Comparison of ENCODE assay signal across 8 cellular contexts in the genomic region with DNA sequence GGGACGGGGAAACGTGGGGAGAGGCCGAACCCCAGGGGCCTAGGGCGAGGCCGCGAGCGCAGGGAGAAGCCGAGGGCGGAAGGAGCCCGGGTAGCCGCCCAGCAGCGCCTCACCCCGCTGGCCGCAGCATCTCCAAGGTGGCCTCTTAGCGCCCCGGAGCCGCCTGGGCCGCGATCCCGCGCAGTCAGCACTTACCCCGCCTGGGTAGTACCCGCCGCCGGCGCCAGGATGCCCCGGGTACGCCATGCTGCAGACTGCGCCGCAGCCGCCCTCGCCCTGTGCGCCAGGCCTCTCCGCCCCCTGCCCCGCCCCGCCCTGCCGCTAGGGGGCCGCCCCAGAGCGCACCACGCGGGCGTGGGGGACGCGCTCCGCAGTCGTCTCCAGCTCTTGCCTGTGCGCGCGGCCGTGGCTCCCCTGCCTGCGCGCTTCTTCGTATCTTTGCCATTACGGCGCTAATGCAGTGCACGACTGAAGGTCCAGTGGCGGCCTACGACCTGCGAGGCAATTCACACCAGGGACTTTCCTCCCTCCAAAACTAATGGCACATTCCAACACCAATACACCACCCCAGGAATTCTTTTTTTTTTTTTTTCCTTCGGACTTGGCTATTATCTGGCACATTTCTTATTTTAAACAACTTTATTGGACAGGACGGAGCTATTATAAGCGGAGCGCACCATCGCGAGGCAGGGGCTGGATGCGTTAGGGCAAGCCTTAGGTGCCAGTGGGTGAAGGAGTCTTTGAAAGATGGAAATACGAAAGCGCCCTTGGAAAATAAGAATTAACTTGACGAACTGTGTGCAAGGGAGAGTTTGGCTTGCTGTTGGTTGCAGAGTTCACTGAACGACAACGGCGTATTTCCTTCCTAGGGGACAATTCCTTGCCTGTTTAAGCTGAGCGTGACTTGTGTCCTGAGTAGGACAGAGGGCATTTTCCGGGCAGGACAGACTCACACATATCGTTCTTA. TPM values are rescaled to one million over a fixed set of nuclear protein-coding genes. Genes with fewer than 3 reads are reported as not detected.
DNase-seq lines count a peak whose midpoint lies in the region; ATAC-seq lines count a peak whose summit lies in the region.

A gene with protein sequence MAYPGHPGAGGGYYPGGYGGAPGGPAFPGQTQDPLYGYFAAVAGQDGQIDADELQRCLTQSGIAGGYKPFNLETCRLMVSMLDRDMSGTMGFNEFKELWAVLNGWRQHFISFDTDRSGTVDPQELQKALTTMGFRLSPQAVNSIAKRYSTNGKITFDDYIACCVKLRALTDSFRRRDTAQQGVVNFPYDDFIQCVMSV (minus strand): TSS at position 258 of the 967 bp plus-strand sequence. CDS start 12 bp downstream, at position 246.

- peaks cover 26% of the 10 kb centered on the region for H3K4me1 ChIP-seq in CD8-positive, alpha-beta memory T cell (ENCODE audit: insufficient read depth, low read length)

- H3K9me3 ChIP-seq in CD8-positive, alpha-beta memory T cell (ENCODE audit: low read length) = no peaks in the 10 kb centered on the region

- peaks cover under 1% of the 10 kb centered on the region for H3K36me3 ChIP-seq in CD8-positive, alpha-beta memory T cell (ENCODE audit: insufficient read depth, low read length)

- H3K9me3 Mint-ChIP-seq in CD8-positive, alpha-beta memory T cell = no peaks in the 10 kb centered on the region
- H3K9me3 Mint-ChIP-seq in activated CD8-positive, alpha-beta T cell treated with anti-CD3 and anti-CD28 coated beads, Interleukin-2, amount 10 ng/mL, durations not matched to agents 7 days and 5 days (ENCODE audit: insufficient read depth) = no peaks in the 10 kb centered on the region

- CTCF ChIA-PET in CD8-positive, alpha-beta memory T cell (lab: Charles Lee) = interaction anchor here (1.1 to 1.5 kb wide), 5 partner anchors 9 to 286 kb away, joined by 3 to 4 read pairs (median 4); partner anchors contain the start of gene ADAM22
- CTCF ChIA-PET in activated CD8-positive, alpha-beta T cell treated with anti-CD3 and anti-CD28 coated beads, Interleukin-2, amount 10 ng/mL, durations not matched to agents 7 days and 5 days (lab: Charles Lee) = interaction anchor here (0.7 to 1.8 kb wide), 6 partner anchors 8 to 627 kb away, joined by 3 to 7 read pairs (median 3); no protein-coding TSS in a partner anchor

- H3K4me3 Mint-ChIP-seq in CD8-positive, alpha-beta memory T cell = peak within 1 kb of the TSS; percentile 89 to 98 (median 97)
- peak within 1 kb of the TSS; percentile 92 for H3K4me3 Mint-ChIP-seq in activated CD8-positive, alpha-beta T cell treated with anti-CD3 and anti-CD28 coated beads, Interleukin-2, amount 10 ng/mL, durations not matched to agents 7 days and 5 days

- H3K36me3 Mint-ChIP-seq in CD8-positive, alpha-beta memory T cell = peaks cover 0 to 29% (median 0%) of the 10 kb centered on the region in 3 donors
- H3K36me3 Mint-ChIP-seq in activated CD8-positive, alpha-beta T cell treated with anti-CD3 and anti-CD28 coated beads, Interleukin-2, amount 10 ng/mL, durations not matched to agents 7 days and 5 days (ENCODE audit: low read depth) = peaks cover 20% of the 10 kb centered on the region

- peak; percentile 71 for ATAC-seq in GM19397 (IDR thresholded peaks at IDR 0.05; ENCODE audit: unreplicated experiment)
- peak; percentile 48 for ATAC-seq in HG03565 (IDR thresholded peaks at IDR 0.05; ENCODE audit: unreplicated experiment)
- ATAC-seq in activated CD8-positive, alpha-beta T cell treated with anti-CD3 and anti-CD28 coated beads, Interleukin-2, amount 10 ng/mL, durations not matched to agents 7 days and 5 days = peak; percentile 98

- H3K27ac ChIP-seq in CD8-positive, alpha-beta memory T cell (ENCODE audit: low read depth, low read length) = peak within 1 kb of the TSS; percentile 73

- H3K4me3 ChIP-seq in CD8-positive, alpha-beta memory T cell (ENCODE audit: low read length) = peak within 1 kb of the TSS; percentile 87

- POLR2A ChIA-PET in CD8-positive, alpha-beta memory T cell (lab: Charles Lee) = interaction anchor here (0.6 kb wide), 2 partner anchors 10 to 52 kb away, joined by 3 to 4 read pairs; no protein-coding TSS in a partner anchor
- POLR2A ChIA-PET in activated CD8-positive, alpha-beta T cell treated with anti-CD3 and anti-CD28 coated beads, Interleukin-2, amount 10 ng/mL, durations not matched to agents 7 days and 5 days (lab: Charles Lee) = interaction anchor here (0.9 kb wide), 1 partner anchor 875 kb away, joined by 4 read pairs; the partner anchor contains the start of gene CROT

- DNase-seq in CD8-positive, alpha-beta memory T cell = peak; percentile 88 to 94 (median 92)
- DNase-seq in NCI-H82 treated with DMSO at 0.1 percent for 48 hours (lab: John Stamatoyannopoulos, UW; ENCODE audit: unreplicated experiment) = peak; percentile 29
- peak; percentile 91 for DNase-seq in activated CD8-positive, alpha-beta T cell treated with anti-CD3 and anti-CD28 coated beads, Interleukin-2, amount 10 ng/mL, durations not matched to agents 7 days and 5 days
- peak; percentile 88 for DNase-seq in effector CD4-positive, alpha-beta T cell
- peak; percentile 89 for DNase-seq in medulla oblongata (ENCODE audit: extremely low spot score)
- peak; percentile 82 for DNase-seq in stimulated activated CD8-positive, alpha-beta memory T cell treated with anti-CD3 and anti-CD28 coated beads, Interleukin-12 subunit alpha, Interleukin-12 subunit beta, amount 100 ng/mL, for 1 hour (ENCODE audit: low read depth)

- no peaks in the 10 kb centered on the region for H3K27me3 Mint-ChIP-seq in CD8-positive, alpha-beta memory T cell
- peaks cover 2% of the 10 kb centered on the region for H3K27me3 Mint-ChIP-seq in activated CD8-positive, alpha-beta T cell treated with anti-CD3 and anti-CD28 coated beads, Interleukin-2, amount 10 ng/mL, durations not matched to agents 7 days and 5 days (ENCODE audit: low read depth)

- peak within 1 kb of the TSS; percentile 89 to 99 (median 96) for H3K27ac Mint-ChIP-seq in CD8-positive, alpha-beta memory T cell
- peak within 1 kb of the TSS; percentile 95 for H3K27ac Mint-ChIP-seq in activated CD8-positive, alpha-beta T cell treated with anti-CD3 and anti-CD28 coated beads, Interleukin-2, amount 10 ng/mL, durations not matched to agents 7 days and 5 days

- no peaks in the 10 kb centered on the region for H3K27me3 ChIP-seq in CD8-positive, alpha-beta memory T cell (ENCODE audit: insufficient read depth, low read length, poor library complexity, severe bottlenecking)

- peaks cover 30 to 50% (median 44%) of the 10 kb centered on the region in 3 donors for H3K4me1 Mint-ChIP-seq in CD8-positive, alpha-beta memory T cell
- peaks cover 29% of the 10 kb centered on the region for H3K4me1 Mint-ChIP-seq in activated CD8-positive, alpha-beta T cell treated with anti-CD3 and anti-CD28 coated beads, Interleukin-2, amount 10 ng/mL, durations not matched to agents 7 days and 5 days (ENCODE audit: low read depth)

RNA-seq across cellular contexts. Expression of the gene that starts here (rescaled TPM):
- 100 to 1,000 TPM; 242 to 255 TPM for total RNA-seq in CD8-positive, alpha-beta memory T cell
- polyA plus RNA-seq in CD8-positive, alpha-beta memory T cell = 278 TPM
- 100 to 1,000 TPM; 110 to 117 TPM for total RNA-seq in activated CD8-positive, alpha-beta T cell treated with anti-CD3 and anti-CD28 coated beads, Interleukin-2, amount 10 ng/mL, durations not matched to agents 7 days and 5 days

Comparison
In these comparisons a context has a peak if more than half of its experiments do, and no peak if none do; other contexts are left out.
1. Peak in every context shown above with its lines: DNase-seq, ATAC-seq, H3K4me3 ChIP-seq and H3K27ac ChIP-seq.
2. DNase-seq: peak in every context shown above with its lines; median percentile 92 in CD8-positive, alpha-beta memory T cell; 91 in activated CD8-positive, alpha-beta T cell treated with anti-CD3 and anti-CD28 coated beads, Interleukin-2, amount 10 ng/mL, durations not matched to agents 7 days and 5 days; 89 in medulla oblongata; 88 in effector CD4-positive, alpha-beta T cell; 82 in stimulated activated CD8-positive, alpha-beta memory T cell treated with anti-CD3 and anti-CD28 coated beads, Interleukin-12 subunit alpha, Interleukin-12 subunit beta, amount 100 ng/mL, for 1 hour; 29 in NCI-H82 treated with DMSO at 0.1 percent for 48 hours.
3. ATAC-seq: peak in every context shown above with its lines; median percentile 98 in activated CD8-positive, alpha-beta T cell treated with anti-CD3 and anti-CD28 coated beads, Interleukin-2, amount 10 ng/mL, durations not matched to agents 7 days and 5 days; 71 in GM19397; 48 in HG03565.